ENCODE assay signal across 8 cellular contexts in genomic region chr11:36510567-36511020, GRCh38. TPM values are rescaled to one million over a fixed set of nuclear protein-coding genes. Genes with fewer than 3 reads are reported as not detected.
A peak's percentile ranks its signal among the peaks of the same experiment; 100 is the strongest.
DNase-seq lines count a peak whose midpoint lies in the region; ATAC-seq and TF ChIP-seq lines count a peak whose summit lies in the region.

No MANE protein-coding gene starts in this region.

- TF ChIP-seq CTCF in GM20000 (IDR thresholded peaks at IDR 0.05; ENCODE audit: extremely low read depth, missing control alignments) (no peak), RWPE2 (IDR thresholded peaks at IDR 0.05; ENCODE audit: poor library complexity, severe bottlenecking) (no peak), esophagus squamous epithelium (IDR thresholded peaks at IDR 0.05) (no peak), neutrophil (IDR thresholded peaks at IDR 0.05) (no peak)

- peak; percentile 21 for DNase-seq in GM20000 (ENCODE audit: low spot score)
- no peak for DNase-seq in RWPE2 (ENCODE audit: low spot score)
- no peak for DNase-seq in esophagus squamous epithelium (lab: John Stamatoyannopoulos, UW)
- DNase-seq in hypothalamus (lab: John Stamatoyannopoulos, UW), result no peak
- DNase-seq in epidermal melanocyte (ENCODE audit: insufficient read length, low spot score), result no peak

- peaks cover 33% of the 10 kb centered on the region for H4K20me1 ChIP-seq in BLaER1

- H3K27me3 ChIP-seq in BLaER1 (no peaks in the 10 kb centered on the region), RWPE2 (ENCODE audit: insufficient read depth, poor library complexity, severe bottlenecking) (no peaks in the 10 kb centered on the region), esophagus squamous epithelium (no peaks in the 10 kb centered on the region), neutrophil (no peaks in the 10 kb centered on the region)

- WGBS in esophagus squamous epithelium, 2 donors, result 6 to 7% methylated on average over 11 of the region's 11 CpGs

- H3K9me3 ChIP-seq in BLaER1 (peaks cover 15% of the 10 kb centered on the region), RWPE2 (ENCODE audit: severe bottlenecking) (no peaks in the 10 kb centered on the region), esophagus squamous epithelium (peaks cover 0 to 8% (median 0%) of the 10 kb centered on the region in 3 donors), neutrophil (no peaks in the 10 kb centered on the region)

- H3K4me3 ChIP-seq in BLaER1 (peak overlapping the region; percentile 98), RWPE2 (ENCODE audit: severe bottlenecking) (peak overlapping the region; percentile 88), esophagus squamous epithelium (peak overlapping the region; percentile 68 to 99 (median 94)), neutrophil (ENCODE audit: low read depth in 1 of 2, low read length in 1 of 2) (peak overlapping the region; percentile 92 to 96)

- H3K27ac ChIP-seq in BLaER1 (peak overlapping the region; percentile 88), RWPE2 (ENCODE audit: poor library complexity, severe bottlenecking) (peak overlapping the region; percentile 80), esophagus squamous epithelium (peak overlapping the region; percentile 90 to 99 (median 96)), neutrophil (no peak overlapping the region)

- peaks cover 43% of the 10 kb centered on the region for H3K4me1 ChIP-seq in BLaER1
- peaks cover 10% of the 10 kb centered on the region for H3K4me1 ChIP-seq in RWPE2 (ENCODE audit: insufficient read depth, poor library complexity, severe bottlenecking)
- H3K4me1 ChIP-seq in esophagus squamous epithelium, result peaks cover 0 to 39% (median 7%) of the 10 kb centered on the region in 3 donors
- peaks cover 22 to 26% of the 10 kb centered on the region in 2 experiments for H3K4me1 ChIP-seq in neutrophil (ENCODE audit: control insufficient read depth in 1 of 2, insufficient read depth in 1 of 2, low read depth in 1 of 2, low read length in 1 of 2)

- H3K9ac ChIP-seq in BLaER1, result peak overlapping the region; percentile 91

- ATAC-seq in RWPE2 (ENCODE audit: low read depth) (peak; percentile 36), HG02973 (IDR thresholded peaks at IDR 0.05; ENCODE audit: unreplicated experiment) (no peak)

- peak overlapping the region; percentile 76 for H3K4me2 ChIP-seq in BLaER1

- no peak for TF ChIP-seq POLR2A in esophagus squamous epithelium (IDR thresholded peaks at IDR 0.05)

- H3K36me3 ChIP-seq in BLaER1 (no peaks in the 10 kb centered on the region), RWPE2 (ENCODE audit: low read depth) (peaks cover 10% of the 10 kb centered on the region), esophagus squamous epithelium (no peaks in the 10 kb centered on the region), neutrophil (peaks cover 7% of the 10 kb centered on the region)

- intact Hi-C loops in esophagus squamous epithelium (cut with DNase I), result no loop called here

RNA-seq across cellular contexts. Expression of gene TRAF6, which starts 0.5 kb away (rescaled TPM):
- 10 to 100 TPM in 1 of 4 donors, 1 to 10 TPM in 3; 7.8 to 12.2 (median 7.9) TPM for total RNA-seq in esophagus squamous epithelium

RNA-seq across cellular contexts. Expression of gene RAG1, which starts 57.2 kb away (rescaled TPM):
- total RNA-seq in esophagus squamous epithelium, result under 1 TPM; 0.04 to 0.34 (median 0.24) TPM
